8 cellular contexts compared by ENCODE assay signal in genomic region chr6:3456794-3457709, GRCh38. TPM values are rescaled to one million over a fixed set of nuclear protein-coding genes. Genes with fewer than 3 reads are reported as not detected.
DNase-seq lines count a peak whose midpoint lies in the region; ATAC-seq, FAIRE-seq and TF ChIP-seq lines count a peak whose summit lies in the region.

A gene with protein sequence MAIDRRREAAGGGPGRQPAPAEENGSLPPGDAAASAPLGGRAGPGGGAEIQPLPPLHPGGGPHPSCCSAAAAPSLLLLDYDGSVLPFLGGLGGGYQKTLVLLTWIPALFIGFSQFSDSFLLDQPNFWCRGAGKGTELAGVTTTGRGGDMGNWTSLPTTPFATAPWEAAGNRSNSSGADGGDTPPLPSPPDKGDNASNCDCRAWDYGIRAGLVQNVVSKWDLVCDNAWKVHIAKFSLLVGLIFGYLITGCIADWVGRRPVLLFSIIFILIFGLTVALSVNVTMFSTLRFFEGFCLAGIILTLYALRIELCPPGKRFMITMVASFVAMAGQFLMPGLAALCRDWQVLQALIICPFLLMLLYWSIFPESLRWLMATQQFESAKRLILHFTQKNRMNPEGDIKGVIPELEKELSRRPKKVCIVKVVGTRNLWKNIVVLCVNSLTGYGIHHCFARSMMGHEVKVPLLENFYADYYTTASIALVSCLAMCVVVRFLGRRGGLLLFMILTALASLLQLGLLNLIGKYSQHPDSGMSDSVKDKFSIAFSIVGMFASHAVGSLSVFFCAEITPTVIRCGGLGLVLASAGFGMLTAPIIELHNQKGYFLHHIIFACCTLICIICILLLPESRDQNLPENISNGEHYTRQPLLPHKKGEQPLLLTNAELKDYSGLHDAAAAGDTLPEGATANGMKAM (minus strand): TSS chr6:3457050. CDS start chr6:3456559, 491 bp downstream.

- in situ Hi-C loops in HepG2 (cut with HindIII; ENCODE audit: extremely low pct_ligation_motif_present, low pct_unique_long_range_greater_than_20kb): loop anchor here (5.0 to 10.0 kb wide), 2 partner anchors 100 to 278 kb away; no protein-coding TSS in a partner anchor

- no TSS peak for BruUV-seq in HepG2 (replicated peaks; lab: Mats Ljungman, UMichigan)

- no peak for FAIRE-seq in HepG2 (lab: Jason Lieb, UNC)

- intact Hi-C loops in colonic mucosa (cut with DNase I) (loop anchor here (5.0 kb wide), 2 partner anchors 45 to 175 kb away; no protein-coding TSS in a partner anchor), HepG2 (cut with micrococcal nuclease; ENCODE audit: unreplicated experiment) (loop anchor here (1.0 to 5.0 kb wide), 4 partner anchors 45 to 275 kb away; no protein-coding TSS in a partner anchor)

- peak; percentile 20 to 63; a peak in 3 of 4 replicates for TF ChIP-seq POLR2A in HepG2 (IDR thresholded peaks at IDR 0.05; ENCODE audit: insufficient read depth in 1 of 2, low read depth in 2 of 2, low read length in 2 of 2)

- H3K4me3 ChIP-seq in colonic mucosa: peak within 1 kb of the TSS; percentile 78
- H3K4me3 ChIP-seq in HepG2 (replicated peaks in 1 of 3; ENCODE audit: insufficient read depth in 1 of 3, low read depth in 2 of 3, low read length in 3 of 3): peak within 1 kb of the TSS; percentile 77 to 91 (median 85)

- WGBS in HepG2 (ENCODE audit: low lambda C conversion rate): 4% methylated on average over 47 of the region's 116 CpGs

- H3K27ac ChIP-seq in colonic mucosa (peak within 1 kb of the TSS; percentile 57), HepG2 (ENCODE audit: extremely low read length, insufficient read depth, low read length) (peak within 1 kb of the TSS; percentile 52)

- DNase-seq in Ammon's horn (ENCODE audit: low spot score) (peak; percentile 63), NCI-H2029 treated with DMSO at 0.1 percent for 48 hours (lab: John Stamatoyannopoulos, UW) (peak; percentile 60), colonic mucosa (peak; percentile 85), HepG2 (ENCODE audit: low spot score) (peak; percentile 56)
- peak; percentile 61 to 62 for DNase-seq in activated CD4-positive, alpha-beta T cell treated with anti-CD3 and anti-CD28 coated beads for 24 hours (ENCODE audit: low read depth in 2 of 2)
- peak; percentile 57 to 74 for DNase-seq in stimulated activated CD4-positive, alpha-beta T cell treated with anti-CD3 and anti-CD28 coated beads, Interleukin-2, amount 100 ng/mL, for 48 hours

- H3K9ac ChIP-seq in colonic mucosa (ENCODE audit: low read depth in 2 of 2, low read length in 2 of 2) (peak within 1 kb of the TSS; percentile 93 to 97), HepG2 (ENCODE audit: insufficient read depth, low read depth, low read length) (peak within 1 kb of the TSS; percentile 78)

- peaks cover 41% of the 10 kb centered on the region for H3K79me2 ChIP-seq in HepG2 (ENCODE audit: insufficient read depth, low read length)

- ATAC-seq in GM19397 (IDR thresholded peaks at IDR 0.05; ENCODE audit: unreplicated experiment): peak; percentile 45
- ATAC-seq in HepG2: peak; percentile 72
- no peak for ATAC-seq in HG03108 (IDR thresholded peaks at IDR 0.05; ENCODE audit: unreplicated experiment)

- H3K4me1 ChIP-seq in colonic mucosa (peaks cover 6% of the 10 kb centered on the region), HepG2 (ENCODE audit: insufficient read depth, low read length) (peaks cover 48% of the 10 kb centered on the region)

- H3K4me2 ChIP-seq in HepG2 (ENCODE audit: low read depth, low read length): peak within 1 kb of the TSS; percentile 93

- TF ChIP-seq CTCF in colonic mucosa (IDR thresholded peaks at IDR 0.05) (peak; percentile 58), HepG2 (CRISPR knock-in tag; IDR thresholded peaks at IDR 0.05) (peak; percentile 78)

- CTCF ChIA-PET in HepG2 (lab: Yijun Ruan, JAX; ENCODE audit: low intra/inter-chr PET ratio, low total read pairs): interaction anchor here (0.6 to 1.9 kb wide), 3 partner anchors 47 to 177 kb away, joined by 4 to 8 read pairs (median 7); no protein-coding TSS in a partner anchor

- no peak within 1 kb of the TSS for H2AFZ ChIP-seq in HepG2 (ENCODE audit: low read length)

- H3K9me3 ChIP-seq in colonic mucosa (no peaks in the 10 kb centered on the region), HepG2 (ENCODE audit: low read length) (no peaks in the 10 kb centered on the region)

- peak; percentile 80 for TF ChIP-seq RAD21 in HepG2 (CRISPR knock-in tag; IDR thresholded peaks at IDR 0.05)

- peaks cover 34% of the 10 kb centered on the region for H4K20me1 ChIP-seq in HepG2 (ENCODE audit: insufficient read depth, low read length)

- TF ChIP-seq EP300 in HepG2 (IDR thresholded peaks at IDR 0.05; ENCODE audit: low read depth in 2 of 2, low read length in 2 of 2) (no peak), HepG2 (CRISPR knock-in tag; IDR thresholded peaks at IDR 0.05; ENCODE audit: borderline replicate concordance) (no peak; the same call in 1 of the 2 replicates)

- POLR2A ChIA-PET in HepG2 (lab: Yijun Ruan, JAX): interaction anchor here (0.6 to 4.3 kb wide), 12 partner anchors 13 to 457 kb away, joined by 3 to 33 read pairs (median 4); no protein-coding TSS in a partner anchor

- H3K36me3 ChIP-seq in colonic mucosa (no peaks in the 10 kb centered on the region), HepG2 (replicated peaks in 1 of 2; ENCODE audit: control insufficient read depth in 1 of 2, insufficient read depth in 2 of 2, low read length in 2 of 2) (peaks cover under 1 to 2% of the 10 kb centered on the region in 2 experiments; a peak in 3 of 5 replicates)

- H3K27me3 ChIP-seq in colonic mucosa (no peaks in the 10 kb centered on the region), HepG2 (ENCODE audit: control insufficient read depth in 1 of 2, insufficient read depth in 2 of 2, low read length in 2 of 2) (no peaks in the 10 kb centered on the region; a peak in 1 of 5 replicates)

TF ChIP-seq in HepG2, 621 proteins besides CTCF, POLR2A, EP300 and RAD21 (continues in another document):
- TF ChIP-seq MYC (CRISPR knock-in tag; IDR thresholded peaks at IDR 0.05; ENCODE audit: borderline replicate concordance) (peak; percentile 61), ZNF431 (CRISPR knock-in tag; IDR thresholded peaks at IDR 0.05; ENCODE audit: borderline replicate concordance, low read depth) (no peak), MYNN (CRISPR knock-in tag; IDR thresholded peaks at IDR 0.05; ENCODE audit: low read depth) (no peak), ELF3 (CRISPR knock-in tag; IDR thresholded peaks at IDR 0.05) (0 out of 2 replicates have a peak, but pooled peaks have one; percentile 24), ZNF761 (CRISPR knock-in tag; conservative IDR thresholded peaks at IDR 0.05) (no peak), DPF2 (CRISPR knock-in tag; IDR thresholded peaks at IDR 0.05; ENCODE audit: borderline replicate concordance, low read depth) (no peak), MAFG (CRISPR knock-in tag; IDR thresholded peaks at IDR 0.05) (0 out of 2 replicates have a peak, but pooled peaks have one; percentile 59), NFATC3 (CRISPR knock-in tag; IDR thresholded peaks at IDR 0.05) (no peak), SALL2 (CRISPR knock-in tag; IDR thresholded peaks at IDR 0.05) (peak; percentile 40; the same call in 1 of the 2 replicates), CC2D1A (CRISPR knock-in tag; IDR thresholded peaks at IDR 0.05) (no peak), ZNF816 (CRISPR knock-in tag; IDR thresholded peaks at IDR 0.05; ENCODE audit: borderline replicate concordance) (no peak), MLLT10 (CRISPR knock-in tag; IDR thresholded peaks at IDR 0.05) (no peak), ZNF3 (CRISPR knock-in tag; IDR thresholded peaks at IDR 0.05) (no peak), PRPF4 (IDR thresholded peaks at IDR 0.05; ENCODE audit: low read depth, low read length, poor library complexity, severe bottlenecking) (no peak), RARA (CRISPR knock-in tag; IDR thresholded peaks at IDR 0.05) (peak; percentile 52), ZNF580 (CRISPR knock-in tag; IDR thresholded peaks at IDR 0.05; ENCODE audit: borderline replicate concordance, low read depth) (no peak; the same call in 1 of the 2 replicates), U2AF1 (optimal IDR thresholded peaks at IDR 0.05; ENCODE audit: low read depth, low read length) (no peak), HMG20B (CRISPR knock-in tag; conservative IDR thresholded peaks at IDR 0.05) (no peak), BCL6 (CRISPR knock-in tag; IDR thresholded peaks at IDR 0.05) (0 out of 2 replicates have a peak, but pooled peaks have one; percentile 27), SIN3A (IDR thresholded peaks at IDR 0.05; ENCODE audit: borderline replicate concordance, low read depth, low read length) (0 out of 2 replicates have a peak, but pooled peaks have one; percentile 30), ZNF891 (CRISPR knock-in tag; IDR thresholded peaks at IDR 0.05) (peak; percentile 74)

RNA-seq across cellular contexts. Expression of the gene that starts here (rescaled TPM):
- 10 to 100 TPM; 85.7 to 89.5 TPM for total RNA-seq in colonic mucosa
- total RNA-seq in HepG2 (2016; rRNA removed; fragmentation: Illumina TruSeq; extraction: Trizol): 14.4 and 17.5 TPM in 2 replicates
- 5.9 and 6.8 TPM in 2 replicates for total RNA-seq in HepG2 (2016; cell fraction: cytosol; rRNA removed; fragmentation: Illumina TruSeq; extraction: Trizol; ENCODE audit: low read depth)
- 11.7 and 17.5 TPM in 2 replicates for total RNA-seq in HepG2 (2016; cell fraction: insoluble cytoplasmic fraction; rRNA removed; fragmentation: Illumina TruSeq; extraction: Trizol)
- 9.8 and 11.5 TPM in 2 replicates for total RNA-seq in HepG2 (2016; cell fraction: membrane; rRNA removed; fragmentation: Illumina TruSeq; extraction: Trizol)
- total RNA-seq in HepG2 (2016; cell fraction: nucleus; rRNA removed; fragmentation: Illumina TruSeq; extraction: Trizol): 33.2 and 38.2 TPM in 2 replicates
- 11.8 and 17.3 TPM in 2 replicates for polyA plus RNA-seq in HepG2 (2011; rRNA removed)
- polyA plus RNA-seq in HepG2 (2011; cell fraction: cytosol; rRNA removed): 15.4 and 19.5 TPM in 2 replicates
- 54.1 and 61.7 TPM in 2 replicates for polyA plus RNA-seq in HepG2 (2011; cell fraction: nucleus; rRNA removed)
- 25.2 and 36.8 TPM in 2 replicates for polyA plus RNA-seq in HepG2 (2012)
- polyA plus RNA-seq in HepG2 (2016; cell fraction: cytosol; fragmentation: Illumina TruSeq; extraction: Trizol; ENCODE audit: low read depth): 2.0 and 2.2 TPM in 2 replicates
- 12.7 and 15.3 TPM in 2 replicates for polyA plus RNA-seq in HepG2 (2016; cell fraction: insoluble cytoplasmic fraction; fragmentation: Illumina TruSeq; extraction: Trizol; ENCODE audit: low read depth)
- 5.3 and 6.1 TPM in 2 replicates for polyA plus RNA-seq in HepG2 (2016; cell fraction: membrane; fragmentation: Illumina TruSeq; extraction: Trizol; ENCODE audit: low read depth)
- polyA plus RNA-seq in HepG2 (2016; cell fraction: nucleus; fragmentation: Illumina TruSeq; extraction: Trizol; ENCODE audit: insufficient read depth, low read depth): 42.3 and 52.5 TPM in 2 replicates
- 1.4 and 75.8 TPM in 2 replicates for polyA minus RNA-seq in HepG2 (2011; rRNA and poly(A)+ RNA removed; ENCODE audit: low replicate concordance)
- 30.2 and 44.5 TPM in 2 replicates for polyA minus RNA-seq in HepG2 (2011; cell fraction: cytosol; rRNA and poly(A)+ RNA removed)
- 77.3 and 90.4 TPM in 2 replicates for polyA minus RNA-seq in HepG2 (2011; cell fraction: nucleus; rRNA and poly(A)+ RNA removed)
